Comparison of ENCODE assay signal across 8 cellular contexts in genomic region chr16:69132424-69133252, GRCh38. TPM values are rescaled to one million over a fixed set of nuclear protein-coding genes. Genes with fewer than 3 reads are reported as not detected.
A peak's percentile ranks its signal among the peaks of the same experiment; 100 is the strongest.
DNase-seq lines count a peak whose midpoint lies in the region; ATAC-seq, FAIRE-seq and TF ChIP-seq lines count a peak whose summit lies in the region.

TSS of gene CHTF8 (minus strand) at chr16:69132588. CDS start at chr16:69121458, 11,130 bp downstream.
TSS of gene UTP4 (plus strand) at chr16:69132649. CDS start at chr16:69133460, 811 bp downstream.

- peak within 1 kb of the TSS; percentile 50 for H2AFZ ChIP-seq in keratinocyte (ENCODE audit: control insufficient read depth, low read length)

- peak within 1 kb of the TSS; percentile 96 for H3K9ac ChIP-seq in keratinocyte (ENCODE audit: control insufficient read depth, extremely low read depth, insufficient read depth, low read length)

- peaks cover 90% of the 10 kb centered on the region for H3K79me2 ChIP-seq in keratinocyte (ENCODE audit: control insufficient read depth, insufficient read depth, low read length)

- DNase-seq in 8988T (peak; percentile 89), GM18507 (ENCODE audit: extremely low spot score, insufficient read length, low read depth) (peak; percentile 79), NCI-H2227 (lab: John Stamatoyannopoulos, UW; ENCODE audit: unreplicated experiment) (peak; percentile 86), caudate nucleus (lab: John Stamatoyannopoulos, UW) (peak in 58 of 61 donors; percentile 21 to 88 (median 76)), keratinocyte (ENCODE audit: low read depth, low spot score) (no peak)
- peak; percentile 70 to 82 (median 74) for DNase-seq in activated CD4-positive, CD25-positive, alpha-beta regulatory T cell (lab: John Stamatoyannopoulos, UW)
- DNase-seq in stimulated activated CD4-positive, alpha-beta T cell treated with anti-CD3 and anti-CD28 coated beads, Interleukin-12 subunit alpha, Interleukin-12 subunit beta, amount 100 ng/mL, for 48 hours (ENCODE audit: low read depth in 2 of 3, low spot score in 1 of 3): peak; percentile 74 to 88 (median 77)

- no peaks in the 10 kb centered on the region for H3K9me3 ChIP-seq in keratinocyte (ENCODE audit: control insufficient read depth, low read depth, low read length)

- peaks cover 3% of the 10 kb centered on the region for H3K9me1 ChIP-seq in keratinocyte (ENCODE audit: control insufficient read depth, extremely low read depth, insufficient read depth, low read length)

- H3K36me3 ChIP-seq in keratinocyte (ENCODE audit: control insufficient read depth in 2 of 2, extremely low read depth in 1 of 2, insufficient read depth in 2 of 2, low read length in 2 of 2): peaks cover 9 to 29% of the 10 kb centered on the region in 2 experiments

- peaks cover 2% of the 10 kb centered on the region for H4K20me1 ChIP-seq in keratinocyte (ENCODE audit: control insufficient read depth, extremely low read depth, insufficient read depth, low read length)

- H3K4me1 ChIP-seq in keratinocyte (ENCODE audit: control insufficient read depth, extremely low read depth, insufficient read depth, low read length): peaks cover 21% of the 10 kb centered on the region

- peak within 1 kb of the TSS; percentile 95 to 99 (median 96) for H3K4me3 ChIP-seq in keratinocyte (ENCODE audit: control insufficient read depth in 2 of 3, extremely low read depth in 1 of 3, insufficient read depth in 2 of 3, low read depth in 1 of 3, low read length in 3 of 3)

- ATAC-seq in HG03025 (IDR thresholded peaks at IDR 0.05; ENCODE audit: low FRiP score, unreplicated experiment): peak; percentile 86

- no peaks in the 10 kb centered on the region for H3K27me3 ChIP-seq in keratinocyte (ENCODE audit: control insufficient read depth, extremely low read depth, insufficient read depth, low read length)

- dilution Hi-C loops in keratinocyte (cut with MboI; ENCODE audit: extremely low pct_ligation_motif_present, low sequenced_read_pairs): no loop called here

- no peak for TF ChIP-seq CTCF in keratinocyte (optimal IDR thresholded peaks at IDR 0.05 in 1 of 3, IDR thresholded peaks at IDR 0.05 in 1 of 3, conservative IDR thresholded peaks at IDR 0.05 in 1 of 3; ENCODE audit: extremely low read depth in 1 of 3, insufficient read depth in 2 of 3, low read length in 3 of 3)

- FAIRE-seq in GM18507 (lab: Jason Lieb, UNC) (peak; percentile 61), keratinocyte (lab: Jason Lieb, UNC) (no peak)

- peak within 1 kb of the TSS; percentile 92 for H3K4me2 ChIP-seq in keratinocyte (ENCODE audit: control insufficient read depth, extremely low read depth, insufficient read depth, low read depth, low read length)

- H3K27ac ChIP-seq in caudate nucleus (ENCODE audit: low read depth, low read length) (peak within 1 kb of the TSS; percentile 73), keratinocyte (ENCODE audit: control insufficient read depth, insufficient read depth, low read length) (peak within 1 kb of the TSS; percentile 89)

RNA-seq across cellular contexts. Expression of gene CHTF8, which starts in this region (rescaled TPM):
- polyA plus RNA-seq in keratinocyte: 96.0 to 120 TPM (median 118 TPM) in 3 replicates
- polyA plus RNA-seq in keratinocyte (2011; ENCODE audit: low read depth): 29.3 TPM
- polyA plus RNA-seq in keratinocyte (2011; cell fraction: cytosol; rRNA removed): 108 and 111 TPM in 2 replicates
- 68.5 and 93.5 TPM in 2 replicates for polyA plus RNA-seq in keratinocyte (2011; cell fraction: nucleus; rRNA removed)
- polyA plus RNA-seq in keratinocyte (2012; ENCODE audit: low replicate concordance): 67.7 and 113 TPM in 2 replicates
- polyA minus RNA-seq in keratinocyte: 145 to 246 TPM (median 171 TPM) in 3 replicates
- polyA minus RNA-seq in keratinocyte (2011; cell fraction: cytosol; rRNA and poly(A)+ RNA removed): 132 TPM
- polyA minus RNA-seq in keratinocyte (2011; cell fraction: nucleus; rRNA and poly(A)+ RNA removed): 50.0 and 62.5 TPM in 2 replicates

RNA-seq across cellular contexts. Expression of gene UTP4, which starts in this region (rescaled TPM):
- polyA plus RNA-seq in keratinocyte: 87.7 to 107 TPM (median 106 TPM) in 3 replicates
- polyA plus RNA-seq in keratinocyte (2011; ENCODE audit: low read depth): 43.0 TPM
- 65.9 and 94.9 TPM in 2 replicates for polyA plus RNA-seq in keratinocyte (2011; cell fraction: cytosol; rRNA removed)
- polyA plus RNA-seq in keratinocyte (2011; cell fraction: nucleus; rRNA removed): 66.5 and 72.3 TPM in 2 replicates
- polyA plus RNA-seq in keratinocyte (2012; ENCODE audit: low replicate concordance): 34.6 and 63.3 TPM in 2 replicates
- polyA minus RNA-seq in keratinocyte: 111 to 126 TPM (median 114 TPM) in 3 replicates
- polyA minus RNA-seq in keratinocyte (2011; cell fraction: cytosol; rRNA and poly(A)+ RNA removed): 55.1 TPM
- polyA minus RNA-seq in keratinocyte (2011; cell fraction: nucleus; rRNA and poly(A)+ RNA removed): 30.9 and 46.2 TPM in 2 replicates
